27 cellular contexts compared by ENCODE assay signal in the genomic region with DNA sequence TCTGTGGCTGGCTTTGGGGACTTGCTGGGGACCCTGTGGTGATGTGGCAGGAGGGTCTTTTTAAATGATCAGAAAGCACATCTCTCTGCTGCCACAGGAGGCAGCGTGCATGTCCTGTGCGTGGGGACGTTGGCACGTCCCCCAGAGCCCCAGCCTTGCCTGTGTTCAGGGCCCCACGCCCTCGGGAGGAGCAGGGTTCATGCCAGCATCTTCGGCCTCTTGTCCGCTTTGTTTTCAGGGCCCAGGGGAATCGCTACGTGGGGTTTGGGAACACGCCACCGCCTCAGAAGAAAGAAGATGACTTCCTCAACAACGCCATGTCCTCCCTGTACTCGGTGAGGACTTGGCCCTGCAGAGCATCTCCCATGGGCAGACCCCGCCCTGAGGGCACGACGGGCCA. TPM values are rescaled to one million over a fixed set of nuclear protein-coding genes. Genes with fewer than 3 reads are reported as not detected.
DNase-seq lines count a peak whose midpoint lies in the region; ATAC-seq and TF ChIP-seq lines count a peak whose summit lies in the region.
"Had no signal": no experiment of that assay in that cellular context is flagged by ENCODE, and none has a peak within 500 bp of the region (broad histone marks: within the 10 kb centered on the region; RNA-seq: fewer than 3 reads in every experiment).

No MANE protein-coding gene starts in this region.

- no peak overlapping the region for H2BK15ac ChIP-seq in H9 (ENCODE audit: low read depth, low read length)

- peak overlapping the region in 9 of 11 experiments; percentile 4 to 47 (median 13); a peak in 8 of 22 replicates for H3K9ac ChIP-seq in BLaER1 treated with 17β-estradiol and CSF1 and Interleukin-3, amounts not matched to agents 10 nM and 100 nM
- H3K9ac ChIP-seq in H9 (ENCODE audit: extremely low read depth, insufficient read length, low read length), result no peak overlapping the region
- H3K9ac ChIP-seq in MM.1S (ENCODE audit: low read length), result no peak overlapping the region

- H3K9me3 Mint-ChIP-seq in H9, result no peaks in the 10 kb centered on the region
- H3K9me3 Mint-ChIP-seq: CD8-positive, alpha-beta T cell had no signal

- H2BK5ac ChIP-seq in H9 (ENCODE audit: insufficient read length, low read length), result no peak overlapping the region

- no peak overlapping the region for H3K27ac Mint-ChIP-seq in H9
- H3K27ac Mint-ChIP-seq: CD8-positive, alpha-beta T cell had no signal

- no CpG with 5 or more reads among the region's 17 CpGs for WGBS in H9 (ENCODE audit: extremely low coverage, insufficient read length, low lambda C conversion rate)

- H3K4me3 ChIP-seq in BLaER1 treated with 17β-estradiol and CSF1 and Interleukin-3, amounts not matched to agents 10 nM and 100 nM, result no peak overlapping the region
- H3K4me3 ChIP-seq in brain microvascular endothelial cell (ENCODE audit: low read depth, low read length) (no peak overlapping the region), osteoblast (ENCODE audit: insufficient read depth, low read length) (no peak overlapping the region), MM.1S (ENCODE audit: low read length) (no peak overlapping the region), dorsolateral prefrontal cortex (no peak overlapping the region)
- H3K4me3 ChIP-seq: SJSA1 had no signal

- H3K9me3 ChIP-seq in BLaER1 treated with 17β-estradiol and CSF1 and Interleukin-3, amounts not matched to agents 10 nM and 100 nM (replicated peaks in 1 of 11), result no peaks in the 10 kb centered on the region
- no peaks in the 10 kb centered on the region for H3K9me3 ChIP-seq in H9 (ENCODE audit: control insufficient read depth, low read depth, low read length)
- H3K9me3 ChIP-seq in osteoblast (ENCODE audit: low read depth, low read length), result no peaks in the 10 kb centered on the region
- H3K9me3 ChIP-seq in MM.1S (replicated peaks; ENCODE audit: insufficient read depth, low read length), result no peaks in the 10 kb centered on the region
- H3K9me3 ChIP-seq: Caco-2, SJSA1 had no signal

- peaks cover 1% of the 10 kb centered on the region for H3K23me2 ChIP-seq in H9 (ENCODE audit: insufficient read length, low read depth, low read length, poor library complexity, severe bottlenecking)

- peak overlapping the region; percentile 13 to 98 (median 66); a peak in 19 of 22 replicates for H3K4me2 ChIP-seq in BLaER1 treated with 17β-estradiol and CSF1 and Interleukin-3, amounts not matched to agents 10 nM and 100 nM
- no peak overlapping the region for H3K4me2 ChIP-seq in H9 (ENCODE audit: insufficient read depth, insufficient read length, low read length)
- H3K4me2 ChIP-seq in osteoblast (ENCODE audit: insufficient read depth, low read length), result no peak overlapping the region
- H3K4me2 ChIP-seq in MM.1S (ENCODE audit: low read depth, low read length), result no peak overlapping the region

- H3K4me3 Mint-ChIP-seq in H9, result no peak overlapping the region
- H3K4me3 Mint-ChIP-seq: CD8-positive, alpha-beta T cell had no signal

- H3F3A ChIP-seq in MM.1S (ENCODE audit: insufficient read depth, low read length), result no peaks in the 10 kb centered on the region

- no peak overlapping the region for H3K56ac ChIP-seq in H9 (ENCODE audit: insufficient read length, low read depth, low read length)

- in situ Hi-C loops in brain microvascular endothelial cell (cut with HindIII; ENCODE audit: low pct_ligation_motif_present, low sequenced_read_pairs), result no loop called here

- no peak overlapping the region for H3K14ac ChIP-seq in H9 (ENCODE audit: insufficient read depth, low read length)

- ATAC-seq in HG02623 (IDR thresholded peaks at IDR 0.05; ENCODE audit: unreplicated experiment), result no peak
- ATAC-seq: CD8-positive, alpha-beta T cell; HCT116; HepG2; PC-3; Right ventricle myocardium inferior had no signal

- TF ChIP-seq CTCF in H9 (conservative IDR thresholded peaks at IDR 0.05) (peak; percentile 22; the same call in 1 of the 3 replicates), brain microvascular endothelial cell (IDR thresholded peaks at IDR 0.05; ENCODE audit: low read depth, low read length, missing control alignments) (peak; percentile 16), osteoblast (IDR thresholded peaks at IDR 0.05; ENCODE audit: extremely low read depth, low read depth, low read length) (peak; percentile 13), MM.1S (IDR thresholded peaks at IDR 0.05; ENCODE audit: low read length) (no peak), dorsolateral prefrontal cortex (IDR thresholded peaks at IDR 0.05 in 54 of 56, conservative IDR thresholded peaks at IDR 0.05 in 2 of 56; ENCODE audit: low read depth in 1 of 56, partially characterized antibody in 56 of 56) (no peak)

- H3K27ac ChIP-seq in BLaER1 treated with 17β-estradiol and CSF1 and Interleukin-3, amounts not matched to agents 10 nM and 100 nM, result peak overlapping the region in 5 of 11 experiments; percentile 7 to 39 (median 13); a peak in 5 of 22 replicates
- no peak overlapping the region for H3K27ac ChIP-seq in H9 (ENCODE audit: insufficient read length, low read depth, low read length)
- no peak overlapping the region for H3K27ac ChIP-seq in brain microvascular endothelial cell
- no peak overlapping the region for H3K27ac ChIP-seq in osteoblast (ENCODE audit: low read depth, low read length)
- no peak overlapping the region for H3K27ac ChIP-seq in MM.1S (ENCODE audit: low read length)
- no peak overlapping the region for H3K27ac ChIP-seq in dorsolateral prefrontal cortex
- H3K27ac ChIP-seq: SJSA1 had no signal

- peaks cover 47 to 92% (median 80%) of the 10 kb centered on the region in 11 experiments for H3K36me3 ChIP-seq in BLaER1 treated with 17β-estradiol and CSF1 and Interleukin-3, amounts not matched to agents 10 nM and 100 nM
- H3K36me3 ChIP-seq in brain microvascular endothelial cell (replicated peaks) (peaks cover 90% of the 10 kb centered on the region), osteoblast (ENCODE audit: insufficient read depth, low read length) (peaks cover 80% of the 10 kb centered on the region), MM.1S (replicated peaks; ENCODE audit: insufficient read depth, low read length) (no peaks in the 10 kb centered on the region)

- H3K79me1 ChIP-seq in H9 (ENCODE audit: insufficient read depth, low read depth, low read length, poor library complexity, severe bottlenecking), result peaks cover 12% of the 10 kb centered on the region

- H2AFZ ChIP-seq in H9 (ENCODE audit: low read length), result no peak overlapping the region
- no peak overlapping the region for H2AFZ ChIP-seq in osteoblast (ENCODE audit: low read length)
- H2AFZ ChIP-seq in MM.1S (ENCODE audit: low read length), result no peak overlapping the region

- H3K27me3 ChIP-seq in BLaER1 treated with 17β-estradiol and CSF1 and Interleukin-3, amounts not matched to agents 10 nM and 100 nM, result no peaks in the 10 kb centered on the region
- H3K27me3 ChIP-seq in H9 (ENCODE audit: insufficient read depth, low read length) (no peaks in the 10 kb centered on the region), brain microvascular endothelial cell (replicated peaks) (no peaks in the 10 kb centered on the region), osteoblast (ENCODE audit: insufficient read depth, low read length) (no peaks in the 10 kb centered on the region), MM.1S (replicated peaks; ENCODE audit: insufficient read depth, low read length) (no peaks in the 10 kb centered on the region), dorsolateral prefrontal cortex (no peaks in the 10 kb centered on the region)
- H3K27me3 ChIP-seq: SJSA1 had no signal

- no peak overlapping the region for H4K8ac ChIP-seq in H9 (replicated peaks; ENCODE audit: insufficient read length, low read depth, low read length)

- no peak overlapping the region for H3T11ph ChIP-seq in H9 (ENCODE audit: low read length)

- H3K27me3 Mint-ChIP-seq in H9 (ENCODE audit: low read depth), result no peaks in the 10 kb centered on the region

- no peak overlapping the region for H2AK5ac ChIP-seq in H9 (ENCODE audit: insufficient read length, low read length)

- H4K20me1 ChIP-seq in BLaER1 treated with 17β-estradiol and CSF1 and Interleukin-3, amounts not matched to agents 10 nM and 100 nM, result peaks cover 50 to 100% (median 98%) of the 10 kb centered on the region in 11 experiments
- H4K20me1 ChIP-seq in H9 (ENCODE audit: control insufficient read depth, insufficient read depth, insufficient read length), result no peaks in the 10 kb centered on the region
- H4K20me1 ChIP-seq in osteoblast (ENCODE audit: insufficient read depth, low read length), result peaks cover 82% of the 10 kb centered on the region
- H4K20me1 ChIP-seq in MM.1S (ENCODE audit: insufficient read depth, low read length), result peaks cover 4% of the 10 kb centered on the region; the same call in 1 of the 2 replicates

- peaks cover 16 to 66% (median 57%) of the 10 kb centered on the region in 3 experiments for H3K36me3 Mint-ChIP-seq in H9 (ENCODE audit: insufficient read depth in 1 of 3, low read depth in 3 of 3)

- DNase-seq in H9, result no peak
- DNase-seq in brain microvascular endothelial cell, result no peak
- no peak for DNase-seq in osteoblast (ENCODE audit: insufficient read length, low spot score, missing footprints)
- DNase-seq in MM.1S, result no peak
- no peak for DNase-seq in dorsolateral prefrontal cortex
- DNase-seq: C1 segment of cervical spinal cord; Caco-2; CD8-positive, alpha-beta T cell; DMS 273 treated with DMSO at 0.1 percent for 48 hours; DMS79; GF-D8; Kasumi-1; NCI-H1105 treated with DMSO at 0.1 percent for 48 hours; NCI-H146; NCI-H2029; NCI-H446; NCI-H524 treated with DMSO at 0.1 percent for 48 hours; NCI-H774; PC-3 had no signal

- H3K23ac ChIP-seq in H9 (ENCODE audit: insufficient read length, low read depth, low read length), result no peak overlapping the region

- peaks cover 4% of the 10 kb centered on the region in 2 experiments; a peak in 3 of 4 replicates for H3K4me1 Mint-ChIP-seq in H9

- intact Hi-C loops in dorsolateral prefrontal cortex (cut with DNase I), result no loop called here

- H2BK20ac ChIP-seq in H9 (ENCODE audit: low read depth, low read length, poor library complexity, severe bottlenecking), result no peak overlapping the region

- H3K4me1 ChIP-seq in BLaER1 treated with 17β-estradiol and CSF1 and Interleukin-3, amounts not matched to agents 10 nM and 100 nM, result peaks cover 63 to 79% (median 77%) of the 10 kb centered on the region in 10 experiments
- 0 out of 2 replicates have a peak, but pooled peaks cover 2% of the 10 kb centered on the region for H3K4me1 ChIP-seq in H9 (ENCODE audit: insufficient read depth, low read length)
- H3K4me1 ChIP-seq in osteoblast (ENCODE audit: insufficient read depth, low read length), result peaks cover 9% of the 10 kb centered on the region
- H3K4me1 ChIP-seq in MM.1S (ENCODE audit: low read length), result 0 out of 2 replicates have a peak, but pooled peaks cover 3% of the 10 kb centered on the region
- H3K4me1 ChIP-seq: Caco-2 had no signal

- H3K9me2 ChIP-seq in MM.1S (replicated peaks; ENCODE audit: insufficient read depth, low read length), result no peaks in the 10 kb centered on the region

- no peak overlapping the region for H4K91ac ChIP-seq in H9 (ENCODE audit: insufficient read length, low read depth, low read length)

- no peak overlapping the region for H2BK120ac ChIP-seq in H9 (ENCODE audit: low read depth, low read length, poor library complexity, severe bottlenecking)

- no peak overlapping the region for H3K18ac ChIP-seq in H9 (ENCODE audit: insufficient read length, low read depth, low read length)

- peaks cover 21% of the 10 kb centered on the region; the same call in 1 of the 2 replicates for H3K79me2 ChIP-seq in H9 (ENCODE audit: insufficient read depth, low read length)
- peaks cover 70% of the 10 kb centered on the region for H3K79me2 ChIP-seq in osteoblast (ENCODE audit: insufficient read depth, low read length)
- H3K79me2 ChIP-seq in MM.1S (ENCODE audit: low read length), result peaks cover 40% of the 10 kb centered on the region

- no peak overlapping the region for H4K5ac ChIP-seq in H9 (ENCODE audit: insufficient read length, low read depth, low read length)

- no peak overlapping the region for H3K4ac ChIP-seq in H9 (ENCODE audit: low read depth, low read length)

- H2BK12ac ChIP-seq in H9 (ENCODE audit: insufficient read length, low read depth, low read length), result no peak overlapping the region

RNA-seq across cellular contexts. Expression of a gene that starts 6.0 kb away (rescaled TPM):
- total RNA-seq in H9 (2021), result 111 and 114 TPM in 2 replicates
- total RNA-seq in osteoblast, result 63.1 and 68.4 TPM in 2 replicates
- 100 to 1,000 TPM in 101 of 120 experiments, 10 to 100 TPM in 19; 89.0 to 166 (median 113) TPM for total RNA-seq in dorsolateral prefrontal cortex

RNA-seq across cellular contexts. Expression of a gene that starts 14.3 kb away (rescaled TPM):
- total RNA-seq in H9 (2021) (1.3 and 2.3 TPM in 2 replicates), osteoblast (not detected in 2 replicates), dorsolateral prefrontal cortex (10 to 100 TPM in 65 of 120 experiments, 1 to 10 TPM in 55; 4.1 to 32.2 (median 10.4) TPM)
- total RNA-seq: HepG2, PC-3, Right ventricle myocardium inferior, SJSA1 had no signal

RNA-seq across cellular contexts. Expression of a gene that starts 24.4 kb away (rescaled TPM):
- 19.1 and 20.9 TPM in 2 replicates for total RNA-seq in H9 (2021)
- total RNA-seq in osteoblast, result not detected in 2 replicates
- total RNA-seq in dorsolateral prefrontal cortex, result 10 to 100 TPM in 102 of 120 experiments, 1 to 10 TPM in 18; 5.4 to 44.1 (median 16.7) TPM
- total RNA-seq: CD8-positive, alpha-beta T cell; HepG2; HT-29; MCF 10A; PC-3; Right ventricle myocardium inferior; SJSA1 had no signal

RNA-seq across cellular contexts. Expression of a gene that starts 43.0 kb away (rescaled TPM):
- total RNA-seq in H9 (2021), result 0.31 TPM in 1 of 2 replicates, not detected in the other
- under 0.01 and 0.29 TPM in 2 replicates for total RNA-seq in osteoblast
- total RNA-seq in dorsolateral prefrontal cortex, result 1 to 10 TPM in 4 of 120 experiments, under 1 TPM in 27, not detected in 89; 0.22 to 1.3 (median 0.63) TPM
- total RNA-seq: MCF 10A, PC-3, Right ventricle myocardium inferior, SJSA1 had no signal

Comparison
In these comparisons a context has a peak if more than half of its experiments do, and no peak if none do; other contexts are left out.
1. H3K4me2 ChIP-seq: peak in BLaER1 treated with 17β-estradiol and CSF1 and Interleukin-3, amounts not matched to agents 10 nM and 100 nM (11 of 11); none in H9 (single experiment), osteoblast (single experiment) and MM.1S (single experiment).
2. H3K9ac ChIP-seq: peak in BLaER1 treated with 17β-estradiol and CSF1 and Interleukin-3, amounts not matched to agents 10 nM and 100 nM (9 of 11); none in H9 (single experiment) and MM.1S (single experiment).
3. CTCF ChIP-seq: peak in H9 (single experiment), brain microvascular endothelial cell (single experiment) and osteoblast (single experiment); none in MM.1S (single experiment) and dorsolateral prefrontal cortex (0 of 56).